In the genomic region with DNA sequence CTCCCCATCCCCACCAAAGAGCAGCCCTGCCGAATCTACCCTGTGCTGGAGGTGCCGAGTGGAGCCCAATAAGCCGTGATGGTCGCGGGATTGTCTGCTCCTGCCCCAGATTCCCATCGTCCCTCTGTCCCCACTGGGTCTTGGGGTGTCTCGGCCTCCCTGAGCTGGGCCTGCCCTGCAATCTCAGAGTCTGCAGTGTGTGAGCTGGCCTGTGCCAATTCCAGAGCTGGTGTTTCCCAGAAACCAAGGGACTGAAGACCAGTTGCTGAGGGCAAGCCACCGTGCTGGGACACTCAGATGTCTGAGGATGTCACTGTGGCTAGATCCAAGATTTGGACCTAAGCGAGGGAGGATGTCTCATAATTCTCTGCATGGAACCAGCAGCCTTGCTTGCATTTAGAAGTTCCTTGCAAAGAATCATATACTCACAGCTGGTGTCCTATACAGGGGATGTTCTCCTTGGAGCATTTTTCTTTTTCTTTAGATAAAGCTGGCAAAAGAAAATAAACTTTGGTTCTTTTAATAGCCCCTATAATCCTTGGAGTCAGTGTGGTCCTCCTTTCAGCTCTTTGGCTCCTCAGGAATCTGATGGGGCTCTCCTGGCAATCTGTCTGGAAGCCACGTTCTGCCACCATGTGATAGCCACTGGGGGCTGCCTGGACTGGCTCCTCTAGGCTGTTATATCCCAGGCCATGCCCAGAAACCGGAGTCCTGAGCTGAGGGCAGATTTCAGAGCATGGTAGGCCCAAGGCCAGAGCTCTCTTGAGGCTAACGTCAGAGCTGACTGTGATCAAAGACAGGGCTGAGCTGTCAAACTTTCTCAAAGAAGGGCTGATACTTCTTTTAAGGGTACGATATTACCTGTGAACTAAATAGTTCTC, we compare ENCODE assay signal across 18 cellular contexts.
DNase-seq lines count a peak whose midpoint lies in the region; ATAC-seq and TF ChIP-seq lines count a peak whose summit lies in the region.
"Had no signal": no experiment of that assay in that cellular context is flagged by ENCODE, and none has a peak within 500 bp of the region (broad histone marks: within the 10 kb centered on the region; RNA-seq: fewer than 3 reads in every experiment).

No MANE protein-coding gene starts in this region.

- peaks cover 3% of the 10 kb centered on the region for H3K27me3 Mint-ChIP-seq in nephron (ENCODE audit: low read depth)
- peaks cover 7% of the 10 kb centered on the region for H3K27me3 Mint-ChIP-seq in GM23338 (ENCODE audit: insufficient read depth, low read depth, poor library complexity)

- H3K9me3 Mint-ChIP-seq in nephron (no peaks in the 10 kb centered on the region), GM23338 (no peaks in the 10 kb centered on the region)
- H3K9me3 Mint-ChIP-seq: activated naive CD8-positive, alpha-beta T cell treated with anti-CD3 and anti-CD28 coated beads, Interleukin-2, amount 10 ng/mL, durations not matched to agents 7 days and 5 days; T-helper 1 cell treated with Interleukin-12 subunit alpha and Interleukin-12 subunit beta and Interleukin-4 antibody, amounts not matched to agents 30 μg/mL and 1 μg/mL, for 36 hours had no signal

- peaks cover 73% of the 10 kb centered on the region for H3K4me1 Mint-ChIP-seq in nephron
- H3K4me1 Mint-ChIP-seq in GM23338 = peaks cover 39% of the 10 kb centered on the region

- TF ChIP-seq EP300 in transverse colon (IDR thresholded peaks at IDR 0.05; ENCODE audit: low read depth) = no peak

- no peak overlapping the region for H3K4me2 ChIP-seq in GM23338
- no peak overlapping the region for H3K4me2 ChIP-seq in Karpas-422 (ENCODE audit: low read depth, low read length, poor library complexity, severe bottlenecking)

- H3K4me1 ChIP-seq in SJSA1 (replicated peaks) (peaks cover 88% of the 10 kb centered on the region), transverse colon (peaks cover 32 to 53% (median 44%) of the 10 kb centered on the region in 4 donors), GM23338 (ENCODE audit: insufficient read depth) (peaks cover 33% of the 10 kb centered on the region), Karpas-422 (ENCODE audit: low read length) (no peaks in the 10 kb centered on the region)

- H3K27ac ChIP-seq in SJSA1 (peak overlapping the region; percentile 25; the same call in 1 of the 2 replicates), transverse colon (peak overlapping the region; percentile 62 to 92 (median 88)), GM23338 (ENCODE audit: low read depth) (no peak overlapping the region), Karpas-422 (ENCODE audit: low read length) (no peak overlapping the region)
- H3K27ac ChIP-seq: C4-2B, epithelial cell of prostate had no signal

- no peaks in the 10 kb centered on the region for H3K79me2 ChIP-seq in GM23338 (replicated peaks; ENCODE audit: insufficient read depth)
- no peaks in the 10 kb centered on the region for H3K79me2 ChIP-seq in Karpas-422 (ENCODE audit: low read length)

- H3K9me3 ChIP-seq in SJSA1 (replicated peaks) (no peaks in the 10 kb centered on the region), transverse colon (no peaks in the 10 kb centered on the region), Karpas-422 (ENCODE audit: low read length) (no peaks in the 10 kb centered on the region)
- H3K9me3 ChIP-seq: spleen had no signal

- H3K27me3 ChIP-seq in SJSA1 (replicated peaks) (no peaks in the 10 kb centered on the region), transverse colon (no peaks in the 10 kb centered on the region), GM23338 (ENCODE audit: insufficient read depth) (no peaks in the 10 kb centered on the region), Karpas-422 (ENCODE audit: low read length) (no peaks in the 10 kb centered on the region)
- H3K27me3 ChIP-seq: spleen had no signal

- TF ChIP-seq CTCF in nephron (IDR thresholded peaks at IDR 0.05; ENCODE audit: unreplicated experiment in 3 of 3) (no peak), transverse colon (IDR thresholded peaks at IDR 0.05) (no peak), GM23338 (conservative IDR thresholded peaks at IDR 0.05; ENCODE audit: low read depth in 2 of 2) (no peak)

- no peak for TF ChIP-seq POLR2A in transverse colon (IDR thresholded peaks at IDR 0.05)

- no peaks in the 10 kb centered on the region for H3K36me3 Mint-ChIP-seq in nephron (ENCODE audit: low read depth)
- H3K36me3 Mint-ChIP-seq in GM23338 (ENCODE audit: low read depth) = no peaks in the 10 kb centered on the region
- H3K36me3 Mint-ChIP-seq: activated naive CD8-positive, alpha-beta T cell treated with anti-CD3 and anti-CD28 coated beads, Interleukin-2, amount 10 ng/mL, durations not matched to agents 7 days and 5 days had no signal

- H4K20me1 ChIP-seq in GM23338 (replicated peaks; ENCODE audit: insufficient read depth) (no peaks in the 10 kb centered on the region), Karpas-422 (ENCODE audit: insufficient read depth, low read depth, low read length) (no peaks in the 10 kb centered on the region)

- no peaks in the 10 kb centered on the region for H3K9me2 ChIP-seq in GM23338 (ENCODE audit: insufficient read depth)
- H3K9me2 ChIP-seq in Karpas-422 (replicated peaks; ENCODE audit: insufficient read depth, low read length) = no peaks in the 10 kb centered on the region

- intact Hi-C loops in Right ventricle myocardium inferior (cut with DNase I) (no loop called here), transverse colon (cut with DNase I; ENCODE audit: low total_unique reads) (no loop called here)

- peak; percentile 66 for ATAC-seq in Right ventricle myocardium inferior
- no peak for ATAC-seq in GM21529 (IDR thresholded peaks at IDR 0.05; ENCODE audit: unreplicated experiment)
- no peak for ATAC-seq in GM23338
- ATAC-seq: left lobe of liver had no signal

- no peaks in the 10 kb centered on the region; the same call in 1 of the 2 replicates for H3F3A ChIP-seq in GM23338 (replicated peaks; ENCODE audit: low read depth)

- H3K9ac ChIP-seq in Karpas-422 (ENCODE audit: low read length) = no peak overlapping the region

- no peaks in the 10 kb centered on the region for H3K36me3 ChIP-seq in SJSA1
- H3K36me3 ChIP-seq in transverse colon = no peaks in the 10 kb centered on the region
- H3K36me3 ChIP-seq in GM23338 (ENCODE audit: insufficient read depth) = no peaks in the 10 kb centered on the region
- no peaks in the 10 kb centered on the region for H3K36me3 ChIP-seq in Karpas-422 (ENCODE audit: insufficient read depth, low read length)
- H3K36me3 ChIP-seq: spleen had no signal

- H3K4me3 ChIP-seq in SJSA1 = no peak overlapping the region
- no peak overlapping the region for H3K4me3 ChIP-seq in transverse colon
- H3K4me3 ChIP-seq in GM23338 = no peak overlapping the region
- no peak overlapping the region for H3K4me3 ChIP-seq in Karpas-422 (ENCODE audit: low read length)
- H3K4me3 ChIP-seq: spleen had no signal

- H3K27ac Mint-ChIP-seq in nephron (peak overlapping the region; percentile 98 to 99 (median 98)), GM23338 (no peak overlapping the region)
- H3K27ac Mint-ChIP-seq: activated naive CD8-positive, alpha-beta T cell treated with anti-CD3 and anti-CD28 coated beads, Interleukin-2, amount 10 ng/mL, durations not matched to agents 7 days and 5 days; T-helper 1 cell treated with Interleukin-12 subunit alpha and Interleukin-12 subunit beta and Interleukin-4 antibody, amounts not matched to agents 30 μg/mL and 1 μg/mL, for 36 hours had no signal

- H2AFZ ChIP-seq in GM23338 = no peak overlapping the region; the same call in 1 of the 2 replicates
- no peak overlapping the region for H2AFZ ChIP-seq in Karpas-422 (ENCODE audit: low read length)

- DNase-seq in SJSA1 (ENCODE audit: low read depth in 1 of 2, low spot score in 2 of 2) = peak; percentile 70 to 75
- peak; percentile 65 for DNase-seq in Right ventricle myocardium inferior (ENCODE audit: missing footprints)
- no peak for DNase-seq in transverse colon
- DNase-seq in GM23338 (ENCODE audit: low spot score) = no peak
- no peak for DNase-seq in ACHN
- DNase-seq in Karpas-422 = no peak
- DNase-seq: activated CD4-positive, alpha-beta T cell treated with anti-CD3 and anti-CD28 coated beads for 48 hours; activated naive CD8-positive, alpha-beta T cell treated with anti-CD3 and anti-CD28 coated beads, Interleukin-2, amount 10 ng/mL, durations not matched to agents 7 days and 5 days; Kasumi-1; NCI-H1930; NCI-H526; spleen had no signal

- 76% methylated on average over 9 of the region's 13 CpGs; no CpG with 5 or more reads in 1 of the 2 donors for WGBS in transverse colon (ENCODE audit: low coverage in 1 of 2), 2 donors

- no peak overlapping the region for H3K4me3 Mint-ChIP-seq in nephron
- H3K4me3 Mint-ChIP-seq in GM23338 = no peak overlapping the region
- H3K4me3 Mint-ChIP-seq: activated naive CD8-positive, alpha-beta T cell treated with anti-CD3 and anti-CD28 coated beads, Interleukin-2, amount 10 ng/mL, durations not matched to agents 7 days and 5 days; T-helper 1 cell treated with Interleukin-12 subunit alpha and Interleukin-12 subunit beta and Interleukin-4 antibody, amounts not matched to agents 30 μg/mL and 1 μg/mL, for 36 hours had no signal

- in situ Hi-C loops in transverse colon (cut with MboI; ENCODE audit: low pct_ligation_motif_present in 1 of 4, low pct_unique_long_range_greater_than_20kb in 1 of 4, low sequenced_read_pairs in 3 of 4) (loop anchor here in 2 of 4 donors (25.0 kb wide), 1 partner anchor 95 kb away; no protein-coding TSS in a partner anchor), ACHN (cut with HindIII; ENCODE audit: low pct_ligation_motif_present, low pct_unique_long_range_greater_than_20kb, low sequenced_read_pairs) (no loop called here)

TF ChIP-seq in GM23338, 12 proteins besides CTCF, POLR2A, EP300 and RAD21 (continues in another document):
- no peak for TF ChIP-seq JUNB (IDR thresholded peaks at IDR 0.05; ENCODE audit: unreplicated experiment)
- no peak for TF ChIP-seq ETS1 (IDR thresholded peaks at IDR 0.05)
- TF ChIP-seq POLR2AphosphoS5 (IDR thresholded peaks at IDR 0.05; ENCODE audit: low read depth) = no peak

Comparison
In these comparisons a context has a peak if more than half of its experiments do, and no peak if none do; other contexts are left out.
1. DNase-seq: peak in SJSA1 (2 of 2) and Right ventricle myocardium inferior (single experiment); none in transverse colon (single experiment), GM23338 (single experiment), ACHN (single experiment) and Karpas-422 (single experiment).
2. H3K27ac ChIP-seq: peak in SJSA1 (single experiment) and transverse colon (4 of 4); none in GM23338 (single experiment) and Karpas-422 (single experiment).